1 cellular context compared by ENCODE assay signal in genomic region chr11:45846174-45846675, GRCh38.
TF ChIP-seq lines count a peak whose summit lies in the region.

No MANE protein-coding gene starts in this region.

TF ChIP-seq in GM12878, 131 proteins besides CTCF, POLR2A, EP300 and RAD21:
- TF ChIP-seq CEBPB (IDR thresholded peaks at IDR 0.05; ENCODE audit: borderline replicate concordance in 1 of 2, low read depth in 2 of 2, low read length in 2 of 2): no peak
- TF ChIP-seq BRCA1 (IDR thresholded peaks at IDR 0.05; ENCODE audit: low read depth, low read length): no peak
- TF ChIP-seq PAX8 (IDR thresholded peaks at IDR 0.05): no peak
- no peak for TF ChIP-seq BMI1 (IDR thresholded peaks at IDR 0.05; ENCODE audit: borderline replicate concordance)
- no peak for TF ChIP-seq DPF2 (IDR thresholded peaks at IDR 0.05)
- TF ChIP-seq NFXL1 (IDR thresholded peaks at IDR 0.05; ENCODE audit: borderline replicate concordance): no peak
- TF ChIP-seq ZNF622 (IDR thresholded peaks at IDR 0.05): no peak
- TF ChIP-seq ZZZ3 (IDR thresholded peaks at IDR 0.05; ENCODE audit: control insufficient read depth, insufficient read length, low read depth): no peak
- TF ChIP-seq MTA3 (IDR thresholded peaks at IDR 0.05; ENCODE audit: borderline replicate concordance, low read length): no peak
- no peak for TF ChIP-seq NR2F1 (conservative IDR thresholded peaks at IDR 0.05)
- no peak for TF ChIP-seq MTA2 (IDR thresholded peaks at IDR 0.05; ENCODE audit: low read depth)
- no peak for TF ChIP-seq BCLAF1 (IDR thresholded peaks at IDR 0.05)
- TF ChIP-seq ZNF384 (IDR thresholded peaks at IDR 0.05; ENCODE audit: borderline replicate concordance, low read depth, low read length): no peak
- TF ChIP-seq ZNF274 (IDR thresholded peaks at IDR 0.05; ENCODE audit: insufficient read depth, insufficient read length): no peak
